ENCODE assay signal across 3 cellular contexts in the genomic region with DNA sequence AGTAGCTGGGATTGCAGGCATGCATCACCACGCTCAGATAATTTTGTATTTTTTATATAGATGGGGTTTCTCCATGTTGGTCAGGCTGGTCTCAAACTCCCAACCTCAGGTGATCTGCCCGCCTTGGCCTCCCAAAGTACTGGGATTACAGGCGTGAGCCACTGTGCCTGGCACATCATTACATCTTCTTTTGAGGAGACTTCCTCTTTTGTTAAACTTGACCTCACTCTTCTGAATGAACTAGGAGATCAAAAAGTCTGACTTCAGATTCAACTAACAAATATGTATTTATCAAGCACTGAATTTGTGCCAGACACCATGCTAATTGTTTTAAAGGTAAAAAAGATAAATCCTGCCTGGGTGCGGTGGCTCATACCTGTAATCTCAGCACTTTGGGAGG. TPM values are rescaled to one million over a fixed set of nuclear protein-coding genes. Genes with fewer than 3 reads are reported as not detected.
"Had no signal": no experiment of that assay in that cellular context is flagged by ENCODE, and none has a peak within 500 bp of the region (broad histone marks: within the 10 kb centered on the region; RNA-seq: fewer than 3 reads in every experiment).

No MANE protein-coding gene starts in this region.

RNA-seq across cellular contexts. Expression of a gene that starts 7.7 kb away (rescaled TPM):
- total RNA-seq: kidney epithelial cell, left colon had no signal
- polyA plus RNA-seq: neural cell had no signal

RNA-seq across cellular contexts. Expression of a gene that starts 36.8 kb away (rescaled TPM):
- polyA plus RNA-seq: neural cell had no signal
